14 cellular contexts compared by ENCODE assay signal in genomic region chr14:22281322-22281977, GRCh38.
A peak's percentile ranks its signal among the peaks of the same experiment; 100 is the strongest.
DNase-seq lines count a peak whose midpoint lies in the region; ATAC-seq and TF ChIP-seq lines count a peak whose summit lies in the region.
"Had no signal": no experiment of that assay in that cellular context is flagged by ENCODE, and none has a peak within 500 bp of the region (broad histone marks: within the 10 kb centered on the region; RNA-seq: fewer than 3 reads in every experiment).

No MANE protein-coding gene starts in this region.

- H3K36me3 Mint-ChIP-seq in T-helper 2 cell treated with Interferon-gamma antibody and Interleukin-4, amounts not matched to agents 5 μg/mL and 100 μg/mL, for 36 hours (ENCODE audit: low read depth): no peaks in the 10 kb centered on the region
- H3K36me3 Mint-ChIP-seq in activated CD4-positive, alpha-beta memory T cell treated with anti-CD3 and anti-CD28 coated beads, Interleukin-2, amount 10 ng/mL, durations not matched to agents 7 days and 5 days (ENCODE audit: low read depth): no peaks in the 10 kb centered on the region
- H3K36me3 Mint-ChIP-seq in nephron progenitor cell (ENCODE audit: low read depth): no peaks in the 10 kb centered on the region
- H3K36me3 Mint-ChIP-seq: natural killer cell had no signal

- no peaks in the 10 kb centered on the region for H3K9me3 Mint-ChIP-seq in T-helper 2 cell treated with Interferon-gamma antibody and Interleukin-4, amounts not matched to agents 5 μg/mL and 100 μg/mL, for 36 hours
- H3K9me3 Mint-ChIP-seq in activated CD4-positive, alpha-beta memory T cell treated with anti-CD3 and anti-CD28 coated beads, Interleukin-2, amount 10 ng/mL, durations not matched to agents 7 days and 5 days: no peaks in the 10 kb centered on the region
- H3K9me3 Mint-ChIP-seq in nephron progenitor cell: no peaks in the 10 kb centered on the region
- H3K9me3 Mint-ChIP-seq: natural killer cell had no signal

- H3K4me1 Mint-ChIP-seq in T-helper 2 cell treated with Interferon-gamma antibody and Interleukin-4, amounts not matched to agents 5 μg/mL and 100 μg/mL, for 36 hours (ENCODE audit: low read depth): peaks cover 2% of the 10 kb centered on the region
- no peaks in the 10 kb centered on the region for H3K4me1 Mint-ChIP-seq in activated CD4-positive, alpha-beta memory T cell treated with anti-CD3 and anti-CD28 coated beads, Interleukin-2, amount 10 ng/mL, durations not matched to agents 7 days and 5 days
- peaks cover 15% of the 10 kb centered on the region for H3K4me1 Mint-ChIP-seq in nephron progenitor cell
- H3K4me1 Mint-ChIP-seq: natural killer cell, T-helper 17 cell had no signal

- no peak for DNase-seq in T-helper 2 cell treated with Interferon-gamma antibody and Interleukin-4, amounts not matched to agents 5 μg/mL and 100 μg/mL, for 36 hours (ENCODE audit: low spot score)
- DNase-seq in T-helper 2 cell: no peak
- DNase-seq in KBM-7: peak; percentile 31
- no peak for DNase-seq in activated CD4-positive, alpha-beta memory T cell treated with anti-CD3 and anti-CD28 coated beads, Interleukin-2, amount 10 ng/mL, durations not matched to agents 7 days and 5 days
- no peak for DNase-seq in nephron progenitor cell
- no peak for DNase-seq in NCI-H1105 treated with DMSO at 0.1 percent for 48 hours (lab: John Stamatoyannopoulos, UW)
- DNase-seq in NCI-H2227 (lab: John Stamatoyannopoulos, UW; ENCODE audit: unreplicated experiment): no peak
- DNase-seq: central memory CD4-positive, alpha-beta T cell; natural killer cell; NCI-H1694 treated with DMSO at 0.1 percent for 48 hours; NCI-H510A; T-helper 17 cell had no signal

- in situ Hi-C loops in KBM-7 (cut with MboI; ENCODE audit: low pct_unique_long_range_greater_than_20kb, low sequenced_read_pairs): no loop called here

- peak overlapping the region; percentile 88 for H3K27ac Mint-ChIP-seq in T-helper 2 cell treated with Interferon-gamma antibody and Interleukin-4, amounts not matched to agents 5 μg/mL and 100 μg/mL, for 36 hours
- H3K27ac Mint-ChIP-seq in activated CD4-positive, alpha-beta memory T cell treated with anti-CD3 and anti-CD28 coated beads, Interleukin-2, amount 10 ng/mL, durations not matched to agents 7 days and 5 days: peak overlapping the region; percentile 64
- peak overlapping the region; percentile 1 for H3K27ac Mint-ChIP-seq in nephron progenitor cell
- H3K27ac Mint-ChIP-seq: natural killer cell, T-helper 17 cell had no signal

- CTCF ChIA-PET in activated CD4-positive, alpha-beta memory T cell treated with anti-CD3 and anti-CD28 coated beads, Interleukin-2, amount 10 ng/mL, durations not matched to agents 7 days and 5 days (lab: Charles Lee): no interaction called here

- POLR2A ChIA-PET in activated CD4-positive, alpha-beta memory T cell treated with anti-CD3 and anti-CD28 coated beads, Interleukin-2, amount 10 ng/mL, durations not matched to agents 7 days and 5 days (lab: Charles Lee): interaction anchor here (0.8 to 1.4 kb wide), 3 partner anchors 199 to 549 kb away, joined by 3 to 4 read pairs (median 4); no protein-coding TSS in a partner anchor

- TF ChIP-seq CTCF in nephron progenitor cell (IDR thresholded peaks at IDR 0.05): no peak

- H3K27me3 Mint-ChIP-seq in T-helper 2 cell treated with Interferon-gamma antibody and Interleukin-4, amounts not matched to agents 5 μg/mL and 100 μg/mL, for 36 hours (ENCODE audit: low read depth): no peaks in the 10 kb centered on the region
- no peaks in the 10 kb centered on the region for H3K27me3 Mint-ChIP-seq in activated CD4-positive, alpha-beta memory T cell treated with anti-CD3 and anti-CD28 coated beads, Interleukin-2, amount 10 ng/mL, durations not matched to agents 7 days and 5 days
- H3K27me3 Mint-ChIP-seq in nephron progenitor cell (ENCODE audit: low read depth, poor library complexity): peaks cover 4% of the 10 kb centered on the region
- H3K27me3 Mint-ChIP-seq: T-helper 17 cell had no signal

- H3K4me3 Mint-ChIP-seq in T-helper 2 cell treated with Interferon-gamma antibody and Interleukin-4, amounts not matched to agents 5 μg/mL and 100 μg/mL, for 36 hours: peak overlapping the region; percentile 82
- peak overlapping the region; percentile 67 for H3K4me3 Mint-ChIP-seq in activated CD4-positive, alpha-beta memory T cell treated with anti-CD3 and anti-CD28 coated beads, Interleukin-2, amount 10 ng/mL, durations not matched to agents 7 days and 5 days
- no peak overlapping the region for H3K4me3 Mint-ChIP-seq in nephron progenitor cell
- H3K4me3 Mint-ChIP-seq: natural killer cell had no signal

- ATAC-seq in GM21515 (IDR thresholded peaks at IDR 0.05; ENCODE audit: unreplicated experiment): no peak
- ATAC-seq: A549, natural killer cell, T-helper 17 cell had no signal

Comparison
In these comparisons a context has a peak if more than half of its experiments do, and no peak if none do; other contexts are left out.
1. H3K27ac Mint-ChIP-seq: peak in every context shown above with its lines; median percentile 88 in T-helper 2 cell treated with Interferon-gamma antibody and Interleukin-4, amounts not matched to agents 5 μg/mL and 100 μg/mL, for 36 hours; 64 in activated CD4-positive, alpha-beta memory T cell treated with anti-CD3 and anti-CD28 coated beads, Interleukin-2, amount 10 ng/mL, durations not matched to agents 7 days and 5 days; 1 in nephron progenitor cell.